ENCODE assay signal across 13 cellular contexts in genomic region chr12:26787125-26787495, GRCh38. TPM values are rescaled to one million over a fixed set of nuclear protein-coding genes. Genes with fewer than 3 reads are reported as not detected.
DNase-seq lines count a peak whose midpoint lies in the region; ATAC-seq and TF ChIP-seq lines count a peak whose summit lies in the region.
"Had no signal": no experiment of that assay in that cellular context is flagged by ENCODE, and none has a peak within 500 bp of the region (broad histone marks: within the 10 kb centered on the region; RNA-seq: fewer than 3 reads in every experiment).

No MANE protein-coding gene starts in this region.

- POLR2A ChIA-PET in AG04450 (lab: Yijun Ruan, JAX): no interaction called here
- POLR2A ChIA-PET in Caco-2 (lab: Charles Lee): no interaction called here

- H3K27me3 ChIP-seq in AG04450 (ENCODE audit: control insufficient read depth, insufficient read depth, low read length): no peaks in the 10 kb centered on the region
- H3K27me3 ChIP-seq in H7 (ENCODE audit: control insufficient read depth, insufficient read depth, low read length): no peaks in the 10 kb centered on the region
- H3K27me3 ChIP-seq in Caco-2 (replicated peaks; ENCODE audit: control insufficient read depth, insufficient read depth, low read length): no peaks in the 10 kb centered on the region

- intact Hi-C loops in natural killer cell (cut with micrococcal nuclease): no loop called here
- intact Hi-C loops in Caco-2 (cut with micrococcal nuclease; ENCODE audit: unreplicated experiment): no loop called here

- H3K4me3 Mint-ChIP-seq in natural killer cell (no peak overlapping the region), Caco-2 (ENCODE audit: unreplicated experiment) (no peak overlapping the region)
- H3K4me3 Mint-ChIP-seq in activated T-cell treated with anti-CD3 and anti-CD28 coated beads, Interleukin-2, amount 50 U/mL, for 24 hours: no peak overlapping the region
- H3K4me3 Mint-ChIP-seq: activated naive CD4-positive, alpha-beta T cell treated with anti-CD3 and anti-CD28 coated beads for 36 hours; T-helper 1 cell treated with Interleukin-12 subunit alpha and Interleukin-12 subunit beta and Interleukin-4 antibody, amounts not matched to agents 30 μg/mL and 1 μg/mL, for 36 hours had no signal

- H3K27ac ChIP-seq in AG04450 (ENCODE audit: low read depth, low read length) (peak overlapping the region; percentile 47), mesodermal cell (ENCODE audit: low read depth, low read length, severe bottlenecking) (peak overlapping the region; percentile 26)

- BruUV-seq in Caco-2 (replicated peaks; lab: Mats Ljungman, UMichigan): no TSS peak

- H3K27ac Mint-ChIP-seq in natural killer cell: no peak overlapping the region
- H3K27ac Mint-ChIP-seq in activated T-cell treated with anti-CD3 and anti-CD28 coated beads, Interleukin-2, amount 50 U/mL, for 24 hours: no peak overlapping the region
- H3K27ac Mint-ChIP-seq in Caco-2 (ENCODE audit: unreplicated experiment): no peak overlapping the region
- H3K27ac Mint-ChIP-seq: activated naive CD4-positive, alpha-beta T cell treated with anti-CD3 and anti-CD28 coated beads for 36 hours; T-helper 1 cell treated with Interleukin-12 subunit alpha and Interleukin-12 subunit beta and Interleukin-4 antibody, amounts not matched to agents 30 μg/mL and 1 μg/mL, for 36 hours had no signal

- no peak for ATAC-seq in natural killer cell

- H3K27me3 Mint-ChIP-seq in natural killer cell (ENCODE audit: low read depth in 2 of 2): no peaks in the 10 kb centered on the region
- H3K27me3 Mint-ChIP-seq in activated T-cell treated with anti-CD3 and anti-CD28 coated beads, Interleukin-2, amount 50 U/mL, for 24 hours: no peaks in the 10 kb centered on the region
- no peaks in the 10 kb centered on the region for H3K27me3 Mint-ChIP-seq in Caco-2 (ENCODE audit: insufficient read depth, unreplicated experiment)

- H3K9me3 ChIP-seq in AG04450 (ENCODE audit: control insufficient read depth, insufficient read depth, low read length) (no peaks in the 10 kb centered on the region), mesodermal cell (ENCODE audit: control insufficient read depth, low read length) (no peaks in the 10 kb centered on the region), Caco-2 (no peaks in the 10 kb centered on the region)

- H3K36me3 ChIP-seq in mesodermal cell (ENCODE audit: control insufficient read depth, insufficient read depth, low read length) (no peaks in the 10 kb centered on the region), H7 (replicated peaks; ENCODE audit: control insufficient read depth, insufficient read depth, low read length) (peaks cover 3% of the 10 kb centered on the region), Caco-2 (ENCODE audit: control insufficient read depth, insufficient read depth, low read length) (no peaks in the 10 kb centered on the region)

- H3K9me3 Mint-ChIP-seq in natural killer cell (no peaks in the 10 kb centered on the region), Caco-2 (ENCODE audit: unreplicated experiment) (peaks cover 7% of the 10 kb centered on the region)
- H3K9me3 Mint-ChIP-seq in activated T-cell treated with anti-CD3 and anti-CD28 coated beads, Interleukin-2, amount 50 U/mL, for 24 hours: no peaks in the 10 kb centered on the region
- H3K9me3 Mint-ChIP-seq: T-helper 1 cell treated with Interleukin-12 subunit alpha and Interleukin-12 subunit beta and Interleukin-4 antibody, amounts not matched to agents 30 μg/mL and 1 μg/mL, for 36 hours had no signal

- H3K36me3 Mint-ChIP-seq in natural killer cell (no peaks in the 10 kb centered on the region), Caco-2 (ENCODE audit: insufficient read depth, unreplicated experiment) (peaks cover 14% of the 10 kb centered on the region)
- H3K36me3 Mint-ChIP-seq in activated T-cell treated with anti-CD3 and anti-CD28 coated beads, Interleukin-2, amount 50 U/mL, for 24 hours (ENCODE audit: low read depth): peaks cover 54% of the 10 kb centered on the region

- TF ChIP-seq CTCF in AG04450 (IDR thresholded peaks at IDR 0.05; ENCODE audit: low read depth, low read length) (no peak), epithelial cell of esophagus (IDR thresholded peaks at IDR 0.05; ENCODE audit: insufficient read depth, low read depth, low read length, missing control alignments) (no peak), natural killer cell (IDR thresholded peaks at IDR 0.05) (no peak), Caco-2 (IDR thresholded peaks at IDR 0.05; ENCODE audit: insufficient read depth in 1 of 2, low read depth in 1 of 2, low read length in 1 of 2, severe bottlenecking in 1 of 2, unreplicated experiment in 1 of 2) (no peak)

- CTCF ChIA-PET in AG04450 (lab: Charles Lee): interaction anchor here (0.9 to 1.0 kb wide), 2 partner anchors 41 to 59 kb away, joined by 3 to 4 read pairs; no protein-coding TSS in a partner anchor
- CTCF ChIA-PET in Caco-2 (lab: Charles Lee): no interaction called here

- no peak for DNase-seq in AG04450 (ENCODE audit: low read depth, low spot score)
- DNase-seq in NCI-H82 (lab: John Stamatoyannopoulos, UW): peak; percentile 50
- peak; percentile 79 for DNase-seq in epithelial cell of esophagus (ENCODE audit: low read depth)
- no peak for DNase-seq in natural killer cell
- no peak for DNase-seq in H7
- DNase-seq in activated T-cell treated with anti-CD3 and anti-CD28 coated beads, Interleukin-2, amount 50 U/mL, for 24 hours: no peak
- DNase-seq in Caco-2: no peak
- DNase-seq: activated naive CD4-positive, alpha-beta T cell treated with anti-CD3 and anti-CD28 coated beads for 36 hours; kidney; NCI-H1436; stimulated activated CD4-positive, alpha-beta T cell treated with anti-CD3 and anti-CD28 coated beads, Interleukin-4, amount 100 ng/mL, for 24 hours had no signal

- H3K4me1 ChIP-seq in mesodermal cell (ENCODE audit: control insufficient read depth, insufficient read depth, low read length, poor library complexity, severe bottlenecking): peaks cover 6% of the 10 kb centered on the region
- no peaks in the 10 kb centered on the region for H3K4me1 ChIP-seq in Caco-2

- H3K4me3 ChIP-seq in AG04450 (ENCODE audit: low read depth, low read length) (no peak overlapping the region), epithelial cell of esophagus (ENCODE audit: low read length) (no peak overlapping the region), mesodermal cell (ENCODE audit: extremely low read depth, insufficient read depth, low read length, poor library complexity, severe bottlenecking) (no peak overlapping the region), H7 (ENCODE audit: insufficient read depth, low read depth, low read length) (no peak overlapping the region), Caco-2 (ENCODE audit: low read depth, low read length) (no peak overlapping the region)

- H3K4me1 Mint-ChIP-seq in natural killer cell (peaks cover 22 to 27% of the 10 kb centered on the region in 2 donors), Caco-2 (ENCODE audit: low read depth, unreplicated experiment) (peaks cover 7% of the 10 kb centered on the region)
- peaks cover 37% of the 10 kb centered on the region for H3K4me1 Mint-ChIP-seq in activated T-cell treated with anti-CD3 and anti-CD28 coated beads, Interleukin-2, amount 50 U/mL, for 24 hours (ENCODE audit: low read depth)

RNA-seq across cellular contexts. Expression of gene ITPR2, which starts 45.9 kb away (rescaled TPM):
- 3.4 and 4.1 TPM in 2 replicates for polyA plus RNA-seq in AG04450 (2011; rRNA removed)
- polyA minus RNA-seq in AG04450 (2011; rRNA and poly(A)+ RNA removed): 10.4 and 10.9 TPM in 2 replicates
- 5.9 TPM for polyA plus RNA-seq in mesodermal cell (2013, experiment 1 of 2)
- 5.7 TPM for polyA plus RNA-seq in mesodermal cell (2013, experiment 2 of 2)
- total RNA-seq in natural killer cell: 10 to 100 TPM; 59.1 to 70.7 (median 68.2) TPM
- total RNA-seq in H7 (2014; rRNA removed; shearing (Covaris generic)): 9.4 and 11.4 TPM in 2 replicates
- total RNA-seq in Caco-2 (2022): 41.6 and 51.5 TPM in 2 replicates

Comparison
In these comparisons a context has a peak if more than half of its experiments do, and no peak if none do; other contexts are left out.
1. DNase-seq: peak in NCI-H82 (single experiment) and epithelial cell of esophagus (single experiment); none in AG04450 (single experiment), natural killer cell (single experiment), H7 (single experiment), activated T-cell treated with anti-CD3 and anti-CD28 coated beads, Interleukin-2, amount 50 U/mL, for 24 hours (single experiment) and Caco-2 (0 of 2).